Comparison of ENCODE assay signal across 8 cellular contexts in genomic region chr9:5628530-5629311, GRCh38. TPM values are rescaled to one million over a fixed set of nuclear protein-coding genes. Genes with fewer than 3 reads are reported as not detected.
DNase-seq lines count a peak whose midpoint lies in the region; ATAC-seq and TF ChIP-seq lines count a peak whose summit lies in the region.

RIC1 (plus strand) TSS chr9:5629107; CDS start chr9:5629310, 203 bp downstream.

- intact Hi-C loops in head of caudate nucleus (cut with DNase I): loop anchor here (5.0 kb wide), 1 partner anchor 379 kb away; a partner anchor contains a TSS

- peaks cover 8% of the 10 kb centered on the region for H3K36me3 Mint-ChIP-seq in activated naive CD8-positive, alpha-beta T cell treated with anti-CD3 and anti-CD28 coated beads, Interleukin-2, amount 10 ng/mL, durations not matched to agents 7 days and 5 days
- no peaks in the 10 kb centered on the region for H3K36me3 Mint-ChIP-seq in osteocyte (ENCODE audit: unreplicated experiment)

- peaks cover 26% of the 10 kb centered on the region for H4K20me1 ChIP-seq in SU-DHL-6 (ENCODE audit: low read depth, low read length)

- peak within 1 kb of the TSS; percentile 98 for H3K27ac ChIP-seq in SU-DHL-6 (ENCODE audit: low read depth, low read length)
- H3K27ac ChIP-seq in thoracic aorta: peak within 1 kb of the TSS; percentile 95 to 96

- H3K9me2 ChIP-seq in SU-DHL-6 (replicated peaks; ENCODE audit: insufficient read depth, low read length): no peaks in the 10 kb centered on the region

- H3K4me1 ChIP-seq in thoracic aorta (ENCODE audit: control insufficient read depth in 1 of 2, low read depth in 2 of 2): peaks cover 27 to 68% of the 10 kb centered on the region in 2 donors

- peak within 1 kb of the TSS; percentile 98 for H3K4me3 ChIP-seq in SU-DHL-6 (ENCODE audit: insufficient read depth, low read length, poor library complexity, severe bottlenecking)
- peak within 1 kb of the TSS; percentile 86 for H3K4me3 ChIP-seq in thoracic aorta

- H3K9me3 ChIP-seq in SU-DHL-6 (ENCODE audit: insufficient read depth, low read length) (no peaks in the 10 kb centered on the region), thoracic aorta (no peaks in the 10 kb centered on the region)

- no peaks in the 10 kb centered on the region for H3K9me3 Mint-ChIP-seq in activated naive CD8-positive, alpha-beta T cell treated with anti-CD3 and anti-CD28 coated beads, Interleukin-2, amount 10 ng/mL, durations not matched to agents 7 days and 5 days
- no peaks in the 10 kb centered on the region for H3K9me3 Mint-ChIP-seq in osteocyte (ENCODE audit: unreplicated experiment)

- ATAC-seq in HG02588 (IDR thresholded peaks at IDR 0.05; ENCODE audit: unreplicated experiment) (peak; percentile 62), thoracic aorta (ENCODE audit: insufficient number of reproducible peaks, low FRiP score, low read depth) (peak; percentile 85)
- peak; percentile 88 for ATAC-seq in activated naive CD8-positive, alpha-beta T cell treated with anti-CD3 and anti-CD28 coated beads, Interleukin-2, amount 10 ng/mL, durations not matched to agents 7 days and 5 days (ENCODE audit: low read depth)

- no peak for TF ChIP-seq CTCF in GM10266 (IDR thresholded peaks at IDR 0.05; ENCODE audit: control insufficient read depth, insufficient read depth, low read depth, missing control alignments)
- no peak for TF ChIP-seq CTCF in SU-DHL-6 (IDR thresholded peaks at IDR 0.05; ENCODE audit: insufficient read depth, low read length, poor library complexity, severe bottlenecking)
- no peak for TF ChIP-seq CTCF in osteocyte (IDR thresholded peaks at IDR 0.05)
- no peak for TF ChIP-seq CTCF in thoracic aorta (IDR thresholded peaks at IDR 0.05)

- H2AFZ ChIP-seq in SU-DHL-6 (ENCODE audit: low read depth, low read length, severe bottlenecking): peak within 1 kb of the TSS; percentile 80

- H3K4me3 Mint-ChIP-seq in activated naive CD8-positive, alpha-beta T cell treated with anti-CD3 and anti-CD28 coated beads, Interleukin-2, amount 10 ng/mL, durations not matched to agents 7 days and 5 days: peak within 1 kb of the TSS; percentile 99
- peak within 1 kb of the TSS; percentile 97 for H3K4me3 Mint-ChIP-seq in osteocyte (ENCODE audit: unreplicated experiment)

- H3K27me3 ChIP-seq in SU-DHL-6 (ENCODE audit: low read length): no peaks in the 10 kb centered on the region
- no peaks in the 10 kb centered on the region for H3K27me3 ChIP-seq in thoracic aorta (replicated peaks; ENCODE audit: insufficient read depth)

- peak within 1 kb of the TSS; percentile 99 for H3K4me2 ChIP-seq in SU-DHL-6 (ENCODE audit: low read depth, low read length, poor library complexity, severe bottlenecking)

- H3K27ac Mint-ChIP-seq in activated naive CD8-positive, alpha-beta T cell treated with anti-CD3 and anti-CD28 coated beads, Interleukin-2, amount 10 ng/mL, durations not matched to agents 7 days and 5 days: peak within 1 kb of the TSS; percentile 99
- peak within 1 kb of the TSS; percentile 97 for H3K27ac Mint-ChIP-seq in osteocyte (ENCODE audit: unreplicated experiment)

- H3K27me3 Mint-ChIP-seq in activated naive CD8-positive, alpha-beta T cell treated with anti-CD3 and anti-CD28 coated beads, Interleukin-2, amount 10 ng/mL, durations not matched to agents 7 days and 5 days: no peaks in the 10 kb centered on the region
- H3K27me3 Mint-ChIP-seq in osteocyte (ENCODE audit: unreplicated experiment): no peaks in the 10 kb centered on the region

- DNase-seq in GM10266 (ENCODE audit: extremely low spot score) (peak; percentile 97), NCI-H1092 (lab: John Stamatoyannopoulos, UW) (peak; percentile 82), head of caudate nucleus (peak; percentile 77 to 96 (median 91)), osteocyte (ENCODE audit: extremely low spot score, unreplicated experiment) (peak; percentile 97), thoracic aorta (ENCODE audit: low spot score) (peak; percentile 55)
- DNase-seq in activated naive CD8-positive, alpha-beta T cell treated with anti-CD3 and anti-CD28 coated beads, Interleukin-2, amount 10 ng/mL, durations not matched to agents 7 days and 5 days: peak; percentile 94

- H3K79me2 ChIP-seq in SU-DHL-6 (ENCODE audit: insufficient read depth, low read length): peaks cover 80% of the 10 kb centered on the region

- peak within 1 kb of the TSS; percentile 90 for H3K9ac ChIP-seq in SU-DHL-6 (ENCODE audit: low read length)

- H3K36me3 ChIP-seq in SU-DHL-6 (ENCODE audit: low read length) (no peaks in the 10 kb centered on the region), thoracic aorta (no peaks in the 10 kb centered on the region)

- POLR2A ChIA-PET in activated naive CD8-positive, alpha-beta T cell treated with anti-CD3 and anti-CD28 coated beads, Interleukin-2, amount 10 ng/mL, durations not matched to agents 7 days and 5 days (lab: Charles Lee): interaction anchor here (0.7 to 3.1 kb wide), 23 partner anchors 12 to 888 kb away, joined by 3 to 29 read pairs (median 5); partner anchors contain the start of genes AK3, CD274, ERMP1 and JAK2

- H3K4me1 Mint-ChIP-seq in activated naive CD8-positive, alpha-beta T cell treated with anti-CD3 and anti-CD28 coated beads, Interleukin-2, amount 10 ng/mL, durations not matched to agents 7 days and 5 days: peaks cover 46% of the 10 kb centered on the region
- peaks cover 51% of the 10 kb centered on the region for H3K4me1 Mint-ChIP-seq in osteocyte (ENCODE audit: unreplicated experiment)

- H3F3A ChIP-seq in SU-DHL-6 (ENCODE audit: insufficient read depth): peaks cover 24% of the 10 kb centered on the region

RNA-seq across cellular contexts. Expression of gene RIC1, which starts in this region (rescaled TPM):
- total RNA-seq in activated naive CD8-positive, alpha-beta T cell treated with anti-CD3 and anti-CD28 coated beads, Interleukin-2, amount 10 ng/mL, durations not matched to agents 7 days and 5 days: 10 to 100 TPM; 20.7 to 21.4 TPM
- total RNA-seq in osteocyte (52.4 and 54.7 TPM in 2 replicates), thoracic aorta (10 to 100 TPM; 44.5 to 49.4 TPM)

Comparison
In these comparisons a context has a peak if more than half of its experiments do, and no peak if none do; other contexts are left out.
1. Peak in every context shown above with its lines: DNase-seq, ATAC-seq, H3K4me3 ChIP-seq and H3K27ac ChIP-seq.